Comparison of ENCODE assay signal across 1 cellular context in genomic region chr19:507286-508203, GRCh38.
TF ChIP-seq lines count a peak whose summit lies in the region.

TPGS1 (plus strand) TSS chr19:507497; CDS start chr19:507507, 10 bp downstream.

TF ChIP-seq in K562, 482 proteins besides CTCF, POLR2A, EP300 and RAD21 (continued from another document and continues in another):
- TF ChIP-seq ZBTB34 (CRISPR knock-in tag; IDR thresholded peaks at IDR 0.05) (no peak), KLF13 (tag; IDR thresholded peaks at IDR 0.05; ENCODE audit: borderline replicate concordance, low read depth) (no peak), TOE1 (IDR thresholded peaks at IDR 0.05; ENCODE audit: borderline replicate concordance) (no peak), TOE1 (CRISPR knock-in tag; IDR thresholded peaks at IDR 0.05; ENCODE audit: borderline replicate concordance, low read depth) (no peak), ZC3H11A (IDR thresholded peaks at IDR 0.05; ENCODE audit: low read depth, low read length) (peak; percentile 33; the same call in 1 of the 2 replicates), MEIS2 (IDR thresholded peaks at IDR 0.05; ENCODE audit: partially characterized antibody) (no peak), POLR2B (IDR thresholded peaks at IDR 0.05; ENCODE audit: low read depth, partially characterized antibody) (peak; percentile 72), ZNF174 (CRISPR knock-in tag; IDR thresholded peaks at IDR 0.05) (no peak), CAMTA2 (CRISPR knock-in tag; conservative IDR thresholded peaks at IDR 0.05) (no peak), ASH1L (IDR thresholded peaks at IDR 0.05; ENCODE audit: borderline replicate concordance, low read depth, partially characterized antibody) (peak; percentile 68), ZNF253 (CRISPR knock-in tag; conservative IDR thresholded peaks at IDR 0.05) (no peak), YBX1 (IDR thresholded peaks at IDR 0.05) (no peak), ZNF197 (CRISPR knock-in tag; IDR thresholded peaks at IDR 0.05; ENCODE audit: low read depth) (peak; percentile 99), MBD1 (CRISPR knock-in tag; IDR thresholded peaks at IDR 0.05) (no peak), PHF8 (IDR thresholded peaks at IDR 0.05; ENCODE audit: borderline replicate concordance, low read length) (peak; percentile 99), RFX5 (IDR thresholded peaks at IDR 0.05; ENCODE audit: low read depth, low read length) (no peak), MEF2A (IDR thresholded peaks at IDR 0.05; ENCODE audit: control insufficient read depth, low read depth, low read length) (no peak), TRIM25 (IDR thresholded peaks at IDR 0.05; ENCODE audit: borderline replicate concordance) (no peak), CBX5 (IDR thresholded peaks at IDR 0.05; ENCODE audit: borderline replicate concordance, low read depth) (no peak), PRPF4 (IDR thresholded peaks at IDR 0.05; ENCODE audit: insufficient read depth, low read depth, low read length, poor library complexity, severe bottlenecking) (no peak), GTF2B (IDR thresholded peaks at IDR 0.05; ENCODE audit: extremely low read depth, insufficient read length) (no peak), ETV1 (tag; conservative IDR thresholded peaks at IDR 0.05; ENCODE audit: low read depth) (peak; percentile 92), SNRNP70 (optimal IDR thresholded peaks at IDR 0.05; ENCODE audit: low read depth, low read length) (no peak), E2F4 (CRISPR knock-in tag; IDR thresholded peaks at IDR 0.05; ENCODE audit: low read depth) (no peak), SREBF2 (CRISPR knock-in tag; IDR thresholded peaks at IDR 0.05) (no peak), MAZ (CRISPR knock-in tag; conservative IDR thresholded peaks at IDR 0.05 in 1 of 2, IDR thresholded peaks at IDR 0.05 in 1 of 2) (peak; percentile 74 to 80), ZNF3 (CRISPR knock-in tag; IDR thresholded peaks at IDR 0.05) (no peak), ZNF511 (CRISPR knock-in tag; IDR thresholded peaks at IDR 0.05) (no peak), LEF1 (IDR thresholded peaks at IDR 0.05) (no peak), MTA3 (IDR thresholded peaks at IDR 0.05; ENCODE audit: borderline replicate concordance) (no peak; the same call in 1 of the 2 replicates), KAT8 (IDR thresholded peaks at IDR 0.05; ENCODE audit: low read depth) (0 out of 2 replicates have a peak, but pooled peaks have one; percentile 48), SP2 (IDR thresholded peaks at IDR 0.05; ENCODE audit: extremely low read depth, low read depth, low read length, poor library complexity, severe bottlenecking) (no peak), NCOR1 (IDR thresholded peaks at IDR 0.05) (no peak), ZNF184 (CRISPR knock-in tag; IDR thresholded peaks at IDR 0.05) (no peak), SMC3 (conservative IDR thresholded peaks at IDR 0.05; ENCODE audit: insufficient read depth, low read depth, low read length) (no peak), MCM2 (IDR thresholded peaks at IDR 0.05; ENCODE audit: low read depth) (no peak), ZNF512 (tag; IDR thresholded peaks at IDR 0.05) (no peak), ESRRB (CRISPR knock-in tag; IDR thresholded peaks at IDR 0.05; ENCODE audit: borderline replicate concordance) (no peak), ZNF655 (CRISPR knock-in tag; IDR thresholded peaks at IDR 0.05) (no peak), NFIC (IDR thresholded peaks at IDR 0.05) (peak; percentile 99), ZBTB5 (IDR thresholded peaks at IDR 0.05) (no peak), AFF1 (IDR thresholded peaks at IDR 0.05; ENCODE audit: low read depth in 1 of 2, partially characterized antibody in 2 of 2) (peak in 1 of 2 experiments; percentile 98), CBFA2T3 (IDR thresholded peaks at IDR 0.05) (no peak)
